In the genomic region with DNA sequence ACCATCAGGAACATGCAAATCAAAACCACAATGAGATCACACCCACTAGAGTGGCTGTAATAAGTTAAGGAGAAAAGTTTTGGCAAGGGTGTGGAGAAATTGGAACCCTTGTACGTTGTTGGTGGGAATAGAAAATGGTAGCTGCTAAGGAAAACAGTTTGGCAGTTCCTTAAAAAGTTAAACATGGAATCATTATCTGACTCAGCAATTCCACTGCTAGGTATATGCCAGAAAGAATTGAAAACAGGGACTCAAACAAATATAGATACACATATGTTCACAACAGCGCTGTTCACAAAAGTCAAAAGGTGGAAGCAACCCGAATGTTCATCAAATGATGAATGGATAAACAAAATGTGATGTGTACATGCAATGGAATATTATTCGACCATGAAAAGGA, we compare ENCODE assay signal across 36 cellular contexts.
"Had no signal": no experiment of that assay in that cellular context is flagged by ENCODE, and none has a peak within 500 bp of the region (broad histone marks: within the 10 kb centered on the region; RNA-seq: fewer than 3 reads in every experiment).

No MANE protein-coding gene starts in this region.

- H3K36me3 Mint-ChIP-seq: activated CD4-positive, alpha-beta memory T cell treated with anti-CD3 and anti-CD28 coated beads for 36 hours; activated naive CD4-positive, alpha-beta T cell treated with anti-CD3 and anti-CD28 coated beads, Interleukin-2, amount 10 ng/mL, durations not matched to agents 7 days and 5 days; activated naive CD8-positive, alpha-beta T cell; activated naive CD8-positive, alpha-beta T cell treated with anti-CD3 and anti-CD28 coated beads, Interleukin-2, amount 10 ng/mL, durations not matched to agents 7 days and 5 days; brain had no signal

- H3K36me3 ChIP-seq: ascending aorta, cardiac muscle cell had no signal

- FAIRE-seq: bronchial epithelial cell, TTC549 had no signal

- H3K4me3 Mint-ChIP-seq: activated B cell treated with CpG ODN at 0.5 μM for 24 hours; activated CD4-positive, alpha-beta memory T cell treated with anti-CD3 and anti-CD28 coated beads for 36 hours; activated CD4-positive, alpha-beta T cell treated with anti-CD3 and anti-CD28 coated beads, Interleukin-2, amount 10 ng/mL, durations not matched to agents 24 days and 14 days; activated CD8-positive, alpha-beta T cell treated with anti-CD3 and anti-CD28 coated beads for 36 hours; activated naive CD4-positive, alpha-beta T cell treated with anti-CD3 and anti-CD28 coated beads, Interleukin-2, amount 10 ng/mL, durations not matched to agents 7 days and 5 days; activated naive CD4-positive, alpha-beta T cell treated with anti-CD3 and anti-CD28 coated beads, Interleukin-2, amount 50 U/mL, for 24 hours; activated naive CD8-positive, alpha-beta T cell; activated naive CD8-positive, alpha-beta T cell treated with anti-CD3 and anti-CD28 coated beads, Interleukin-2, amount 10 ng/mL, durations not matched to agents 7 days and 5 days; activated naive CD8-positive, alpha-beta T cell treated with anti-CD3 and anti-CD28 coated beads, Interleukin-2, amount 50 U/mL, for 24 hours; brain; central memory CD8-positive, alpha-beta T cell; T-helper 1 cell treated with Interleukin-12 subunit alpha and Interleukin-12 subunit beta and Interleukin-4 antibody, amounts not matched to agents 30 μg/mL and 1 μg/mL, for 36 hours; T-helper 2 cell treated with Interferon-gamma antibody and Interleukin-4, amounts not matched to agents 5 μg/mL and 100 μg/mL, for 36 hours had no signal

- H3K4me1 Mint-ChIP-seq: activated B cell treated with CpG ODN at 0.5 μM for 24 hours; activated CD4-positive, alpha-beta T cell treated with anti-CD3 and anti-CD28 coated beads, Interleukin-2, amount 10 ng/mL, durations not matched to agents 24 days and 14 days; activated naive CD4-positive, alpha-beta T cell treated with anti-CD3 and anti-CD28 coated beads, Interleukin-2, amount 10 ng/mL, durations not matched to agents 7 days and 5 days; activated naive CD4-positive, alpha-beta T cell treated with anti-CD3 and anti-CD28 coated beads, Interleukin-2, amount 50 U/mL, for 24 hours; activated naive CD8-positive, alpha-beta T cell treated with anti-CD3 and anti-CD28 coated beads, Interleukin-2, amount 10 ng/mL, durations not matched to agents 7 days and 5 days; activated naive CD8-positive, alpha-beta T cell treated with anti-CD3 and anti-CD28 coated beads, Interleukin-2, amount 50 U/mL, for 24 hours; brain; central memory CD8-positive, alpha-beta T cell had no signal

- H3K4me1 ChIP-seq: ascending aorta had no signal

- H3K4me3 ChIP-seq: ascending aorta, cardiac muscle cell had no signal

- H3K27ac ChIP-seq: ascending aorta, cardiac muscle cell, VCaP had no signal

- H3K9me3 ChIP-seq: ascending aorta had no signal

- ATAC-seq: activated CD8-positive, alpha-beta T cell treated with anti-CD3 and anti-CD28 coated beads for 36 hours; activated naive CD8-positive, alpha-beta T cell treated with anti-CD3 and anti-CD28 coated beads, Interleukin-2, amount 50 U/mL, for 24 hours had no signal

- DNase-seq: activated B cell treated with CpG ODN at 0.5 μM for 24 hours; activated CD4-positive, alpha-beta memory T cell treated with anti-CD3 and anti-CD28 coated beads for 36 hours; activated CD4-positive, alpha-beta T cell treated with anti-CD3 and anti-CD28 coated beads for 4 hours; activated CD4-positive, alpha-beta T cell treated with anti-CD3 and anti-CD28 coated beads, Interleukin-2, amount 10 ng/mL, durations not matched to agents 24 days and 14 days; activated CD4-positive, alpha-beta T cell treated with anti-CD3 and anti-CD28 coated beads, Interleukin-2, amount 50 U/mL, for 1 hour; activated CD4-positive, alpha-beta T cell treated with anti-CD3 and anti-CD28 coated beads, Interleukin-2, amount 50 U/mL, for 4 hours; activated CD4-positive, CD25-positive, alpha-beta regulatory T cell treated with anti-CD3 and anti-CD28 coated beads, Interleukin-2, amount 50 U/mL, for 72 hours; activated CD8-positive, alpha-beta memory T cell treated with anti-CD3 and anti-CD28 coated beads, Interleukin-2, amount 50 U/mL, for 4 hours; activated CD8-positive, alpha-beta T cell treated with anti-CD3 and anti-CD28 coated beads for 36 hours; activated effector memory CD4-positive, alpha-beta T cell treated with Interleukin-2 at 50 U/mL for 16 hours; activated gamma-delta T cell; activated naive CD4-positive, alpha-beta T cell treated with anti-CD3 and anti-CD28 coated beads, Interleukin-2, amount 10 ng/mL, durations not matched to agents 7 days and 5 days; activated naive CD4-positive, alpha-beta T cell treated with Interleukin-2 at 50 U/mL for 16 hours; activated naive CD8-positive, alpha-beta T cell treated with anti-CD3 and anti-CD28 coated beads, Interleukin-2, amount 10 ng/mL, durations not matched to agents 7 days and 5 days; activated naive CD8-positive, alpha-beta T cell treated with anti-CD3 and anti-CD28 coated beads, Interleukin-2, amount 50 U/mL, for 24 hours; activated T-cell treated with anti-CD3 and anti-CD28 coated beads for 4 hours; activated T-cell treated with anti-CD3 and anti-CD28 coated beads, Interleukin-2, amount 50 U/mL, for 1 hour; activated T-cell treated with anti-CD3 and anti-CD28 coated beads, Interleukin-2, amount 50 U/mL, for 48 hours; amygdala; anterior cingulate cortex; caudate nucleus; cerebellar nuclear complex; T-helper 2 cell; T-helper 9 cell had no signal

- H3K9me3 Mint-ChIP-seq: activated CD4-positive, alpha-beta memory T cell treated with anti-CD3 and anti-CD28 coated beads for 36 hours; activated CD4-positive, alpha-beta T cell treated with anti-CD3 and anti-CD28 coated beads, Interleukin-2, amount 10 ng/mL, durations not matched to agents 24 days and 14 days; activated naive CD4-positive, alpha-beta T cell treated with anti-CD3 and anti-CD28 coated beads, Interleukin-2, amount 10 ng/mL, durations not matched to agents 7 days and 5 days; activated naive CD4-positive, alpha-beta T cell treated with anti-CD3 and anti-CD28 coated beads, Interleukin-2, amount 50 U/mL, for 24 hours; activated naive CD8-positive, alpha-beta T cell treated with anti-CD3 and anti-CD28 coated beads, Interleukin-2, amount 10 ng/mL, durations not matched to agents 7 days and 5 days; activated naive CD8-positive, alpha-beta T cell treated with anti-CD3 and anti-CD28 coated beads, Interleukin-2, amount 50 U/mL, for 24 hours; activated T-helper 2 cell treated with anti-CD3 and anti-CD28 coated beads, Interferon-gamma antibody, Interleukin-2, Interleukin-4, amounts not matched to agents 10 μg/mL and 5 μg/mL and 100 μg/mL, durations not matched to agents 14 hours and 24 hours and 36 hours; central memory CD8-positive, alpha-beta T cell; T-helper 1 cell treated with Interleukin-12 subunit alpha and Interleukin-12 subunit beta and Interleukin-4 antibody, amounts not matched to agents 30 μg/mL and 1 μg/mL, for 36 hours; T-helper 2 cell treated with Interferon-gamma antibody and Interleukin-4, amounts not matched to agents 5 μg/mL and 100 μg/mL, for 36 hours had no signal

- H3K27me3 ChIP-seq: ascending aorta had no signal
